ENCODE assay signal across 1 cellular context in the genomic region with DNA sequence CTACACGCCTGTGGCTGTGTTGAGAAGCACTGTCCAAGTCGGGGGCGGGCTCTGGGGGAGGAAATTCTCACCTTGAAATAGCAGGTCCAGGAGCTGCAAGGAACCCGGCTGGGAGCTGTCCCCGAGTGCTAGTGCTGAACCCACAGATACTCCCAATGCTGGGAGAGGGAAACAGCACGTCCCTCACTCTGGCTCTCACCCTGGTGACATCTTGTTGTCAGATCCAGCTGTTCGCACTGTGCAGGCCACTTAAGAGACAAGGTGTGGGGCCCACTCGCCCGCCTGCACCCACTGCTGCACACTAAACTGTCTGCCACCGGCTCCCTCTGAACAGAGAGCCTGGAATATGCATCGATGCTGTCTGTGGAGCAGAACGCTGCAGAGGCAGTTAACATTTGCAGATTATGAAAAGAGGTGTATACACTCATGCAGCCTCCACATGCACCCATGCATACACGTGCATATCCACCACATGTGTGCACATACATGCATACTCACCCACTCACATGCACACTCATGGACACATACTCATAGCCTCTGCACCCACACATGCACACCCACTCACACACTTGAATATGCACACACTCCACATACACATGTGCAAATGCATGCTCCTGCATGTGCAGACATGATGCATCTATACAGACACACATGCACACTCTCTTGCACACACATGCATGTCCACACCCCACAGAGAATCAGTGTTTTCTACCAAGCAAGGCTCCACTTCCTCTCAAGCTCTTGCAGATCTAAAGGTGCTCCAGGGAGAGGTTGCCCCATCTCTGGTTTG.
A peak's percentile ranks its signal among the peaks of the same experiment; 100 is the strongest.
TF ChIP-seq lines count a peak whose summit lies in the region.

No MANE protein-coding gene starts in this region.

TF ChIP-seq in SK-N-SH treated with all-trans-retinoic acid at 6 μM for 48 hours, 23 proteins besides CTCF, POLR2A, EP300 and RAD21 (continued from another document):
- TF ChIP-seq POU6F1 (CRISPR knock-in tag; IDR thresholded peaks at IDR 0.05; ENCODE audit: borderline replicate concordance, low read depth) = no peak
- TF ChIP-seq ZNF70 (CRISPR knock-in tag; IDR thresholded peaks at IDR 0.05) = no peak
- no peak for TF ChIP-seq BACH2 (CRISPR knock-in tag; IDR thresholded peaks at IDR 0.05; ENCODE audit: borderline replicate concordance)
- no peak for TF ChIP-seq CSRNP3 (CRISPR knock-in tag; IDR thresholded peaks at IDR 0.05)
- TF ChIP-seq ZC3H10 (CRISPR knock-in tag; IDR thresholded peaks at IDR 0.05) = no peak
- TF ChIP-seq CSDC2 (CRISPR knock-in tag; IDR thresholded peaks at IDR 0.05) = peak; percentile 37; the same call in 1 of the 2 replicates
- no peak for TF ChIP-seq ESRRG (CRISPR knock-in tag; IDR thresholded peaks at IDR 0.05)
- TF ChIP-seq PPARA (CRISPR knock-in tag; IDR thresholded peaks at IDR 0.05; ENCODE audit: borderline replicate concordance) = no peak
- TF ChIP-seq TSHZ2 (CRISPR knock-in tag; IDR thresholded peaks at IDR 0.05) = peak; percentile 33; the same call in 1 of the 2 replicates
- TF ChIP-seq, protein P1, sequence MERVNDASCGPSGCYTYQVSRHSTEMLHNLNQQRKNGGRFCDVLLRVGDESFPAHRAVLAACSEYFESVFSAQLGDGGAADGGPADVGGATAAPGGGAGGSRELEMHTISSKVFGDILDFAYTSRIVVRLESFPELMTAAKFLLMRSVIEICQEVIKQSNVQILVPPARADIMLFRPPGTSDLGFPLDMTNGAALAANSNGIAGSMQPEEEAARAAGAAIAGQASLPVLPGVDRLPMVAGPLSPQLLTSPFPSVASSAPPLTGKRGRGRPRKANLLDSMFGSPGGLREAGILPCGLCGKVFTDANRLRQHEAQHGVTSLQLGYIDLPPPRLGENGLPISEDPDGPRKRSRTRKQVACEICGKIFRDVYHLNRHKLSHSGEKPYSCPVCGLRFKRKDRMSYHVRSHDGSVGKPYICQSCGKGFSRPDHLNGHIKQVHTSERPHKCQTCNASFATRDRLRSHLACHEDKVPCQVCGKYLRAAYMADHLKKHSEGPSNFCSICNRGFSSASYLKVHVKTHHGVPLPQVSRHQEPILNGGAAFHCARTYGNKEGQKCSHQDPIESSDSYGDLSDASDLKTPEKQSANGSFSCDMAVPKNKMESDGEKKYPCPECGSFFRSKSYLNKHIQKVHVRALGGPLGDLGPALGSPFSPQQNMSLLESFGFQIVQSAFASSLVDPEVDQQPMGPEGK (CRISPR knock-in tag; IDR thresholded peaks at IDR 0.05; ENCODE audit: borderline replicate concordance) = no peak
- TF ChIP-seq SNAI2 (CRISPR knock-in tag; IDR thresholded peaks at IDR 0.05) = 0 out of 2 replicates have a peak, but pooled peaks have one; percentile 47
- no peak for TF ChIP-seq RARB (CRISPR knock-in tag; IDR thresholded peaks at IDR 0.05)
